In genomic region chr3:190424478-190425439, GRCh38 we compare ENCODE assay signal across 9 cellular contexts. TPM values are rescaled to one million over a fixed set of nuclear protein-coding genes. Genes with fewer than 3 reads are reported as not detected.
A peak's percentile ranks its signal among the peaks of the same experiment; 100 is the strongest.
DNase-seq lines count a peak whose midpoint lies in the region; ATAC-seq and TF ChIP-seq lines count a peak whose summit lies in the region.
"Had no signal": no experiment of that assay in that cellular context is flagged by ENCODE, and none has a peak within 500 bp of the region (broad histone marks: within the 10 kb centered on the region; RNA-seq: fewer than 3 reads in every experiment).

No MANE protein-coding gene starts in this region.

- H3K36me3 Mint-ChIP-seq in activated naive CD8-positive, alpha-beta T cell treated with anti-CD3 and anti-CD28 coated beads, Interleukin-2, amount 10 ng/mL, durations not matched to agents 7 days and 5 days = no peaks in the 10 kb centered on the region

- H3K9me3 ChIP-seq in GM23248 (ENCODE audit: low read depth) = no peaks in the 10 kb centered on the region
- H3K9me3 ChIP-seq in cardiac muscle cell (ENCODE audit: low read depth) = no peaks in the 10 kb centered on the region

- H4K20me1 ChIP-seq in GM23248 (ENCODE audit: insufficient read depth) = no peaks in the 10 kb centered on the region

- H3K4me1 Mint-ChIP-seq in activated naive CD8-positive, alpha-beta T cell treated with anti-CD3 and anti-CD28 coated beads, Interleukin-2, amount 10 ng/mL, durations not matched to agents 7 days and 5 days = peaks cover 4% of the 10 kb centered on the region

- no peak overlapping the region for H3K4me2 ChIP-seq in GM23248 (ENCODE audit: unreplicated experiment)

- H3K27ac Mint-ChIP-seq in activated naive CD8-positive, alpha-beta T cell treated with anti-CD3 and anti-CD28 coated beads, Interleukin-2, amount 10 ng/mL, durations not matched to agents 7 days and 5 days = no peak overlapping the region

- in situ Hi-C loops in GM23248 (cut with MboI) = loop anchor here (10.0 to 25.0 kb wide), 2 partner anchors 200 to 462 kb away; no protein-coding TSS in a partner anchor
- in situ Hi-C loops in KBM-7 (cut with MboI; ENCODE audit: low pct_unique_long_range_greater_than_20kb, low sequenced_read_pairs) = no loop called here

- POLR2A ChIA-PET in activated naive CD8-positive, alpha-beta T cell treated with anti-CD3 and anti-CD28 coated beads, Interleukin-2, amount 10 ng/mL, durations not matched to agents 7 days and 5 days (lab: Charles Lee) = no interaction called here

- H3F3A ChIP-seq in GM23248 (ENCODE audit: insufficient read depth) = 0 out of 2 replicates have a peak, but pooled peaks cover 12% of the 10 kb centered on the region

- no peaks in the 10 kb centered on the region for H3K9me2 ChIP-seq in GM23248 (ENCODE audit: insufficient read depth)

- no peaks in the 10 kb centered on the region for H3K79me2 ChIP-seq in GM23248 (ENCODE audit: insufficient read depth)

- no peaks in the 10 kb centered on the region for H3K9me3 Mint-ChIP-seq in activated naive CD8-positive, alpha-beta T cell treated with anti-CD3 and anti-CD28 coated beads, Interleukin-2, amount 10 ng/mL, durations not matched to agents 7 days and 5 days

- H3K27me3 ChIP-seq in GM06990 (replicated peaks; ENCODE audit: control insufficient read depth, insufficient read depth, low read length) = no peaks in the 10 kb centered on the region
- H3K27me3 ChIP-seq in GM23248 (replicated peaks; ENCODE audit: insufficient read depth) = no peaks in the 10 kb centered on the region
- no peaks in the 10 kb centered on the region for H3K27me3 ChIP-seq in cardiac muscle cell

- intact Hi-C loops in sciatic nerve (cut with DNase I) = no loop called here

- peak; percentile 72 for DNase-seq in GM06990 (ENCODE audit: extremely low read depth, insufficient read length)
- peak; percentile 77 for DNase-seq in GM23248
- peak; percentile 68 for DNase-seq in KBM-7
- peak; percentile 84 for DNase-seq in RKO (ENCODE audit: low spot score)
- DNase-seq in activated naive CD8-positive, alpha-beta T cell treated with anti-CD3 and anti-CD28 coated beads, Interleukin-2, amount 10 ng/mL, durations not matched to agents 7 days and 5 days = no peak
- DNase-seq in cardiac muscle cell (ENCODE audit: low read depth in 1 of 2, low spot score in 1 of 2) = peak; percentile 64 to 81
- peak; percentile 68 for DNase-seq in sciatic nerve (ENCODE audit: low spot score)
- no peak for DNase-seq in GDM1 (lab: John Stamatoyannopoulos, UW)

- peaks cover 6% of the 10 kb centered on the region for H3K4me1 ChIP-seq in GM23248 (ENCODE audit: insufficient read depth)
- no peaks in the 10 kb centered on the region for H3K4me1 ChIP-seq in cardiac muscle cell (ENCODE audit: low read depth)

- peak; percentile 45 for ATAC-seq in activated naive CD8-positive, alpha-beta T cell treated with anti-CD3 and anti-CD28 coated beads, Interleukin-2, amount 10 ng/mL, durations not matched to agents 7 days and 5 days (ENCODE audit: low read depth)
- peak; percentile 71 for ATAC-seq in sciatic nerve

- H3K4me3 ChIP-seq in GM06990 (replicated peaks; ENCODE audit: low read depth, low read length) = peak overlapping the region; percentile 17; the same call in 1 of the 2 replicates
- H3K4me3 ChIP-seq in GM23248 = no peak overlapping the region
- H3K4me3 ChIP-seq in cardiac muscle cell = no peak overlapping the region

- no peak overlapping the region for H3K4me3 Mint-ChIP-seq in activated naive CD8-positive, alpha-beta T cell treated with anti-CD3 and anti-CD28 coated beads, Interleukin-2, amount 10 ng/mL, durations not matched to agents 7 days and 5 days

- TF ChIP-seq CTCF in GM06990 (IDR thresholded peaks at IDR 0.05; ENCODE audit: insufficient read depth, low read length, poor library complexity, severe bottlenecking) (peak; percentile 60), cardiac muscle cell (IDR thresholded peaks at IDR 0.05; ENCODE audit: low read depth, low read length) (peak; percentile 67)

- peaks cover 6% of the 10 kb centered on the region for H3K27me3 Mint-ChIP-seq in activated naive CD8-positive, alpha-beta T cell treated with anti-CD3 and anti-CD28 coated beads, Interleukin-2, amount 10 ng/mL, durations not matched to agents 7 days and 5 days

- no peak overlapping the region for H3K9ac ChIP-seq in GM23248

- H2AFZ ChIP-seq in GM23248 = peak overlapping the region; percentile 50

- WGBS in GM23248 (ENCODE audit: low coverage in 1 of 2, low lambda C conversion rate in 2 of 2, missing lambda C conversion rate in 2 of 2), 2 experiments = 37 to 40% methylated on average over 16 of the region's 16 CpGs

- H3K36me3 ChIP-seq in GM06990 (ENCODE audit: control insufficient read depth, insufficient read depth, low read length) (no peaks in the 10 kb centered on the region), GM23248 (ENCODE audit: low read depth) (no peaks in the 10 kb centered on the region), cardiac muscle cell (no peaks in the 10 kb centered on the region)

- H3K27ac ChIP-seq in GM23248 (no peak overlapping the region), cardiac muscle cell (no peak overlapping the region)

RNA-seq across cellular contexts. Expression of gene TMEM207, which starts 24.9 kb away (rescaled TPM):
- not detected in 2 replicates for total RNA-seq in GM23248 (2014; rRNA removed; shearing (Covaris generic))
- polyA plus RNA-seq in GM23248 (2016; fragmentation: Nextera tagmentation; extraction: Ambion mirVana) (not detected in 2 replicates), cardiac muscle cell (not detected in 2 replicates)
- not detected for total RNA-seq in activated naive CD8-positive, alpha-beta T cell treated with anti-CD3 and anti-CD28 coated beads, Interleukin-2, amount 10 ng/mL, durations not matched to agents 7 days and 5 days
- total RNA-seq in cardiac muscle cell (not detected in 2 replicates), sciatic nerve (not detected)
- total RNA-seq: mononuclear cell had no signal

RNA-seq across cellular contexts. Expression of gene CLDN16, which starts 36.8 kb away (rescaled TPM):
- total RNA-seq in GM23248 (2014; rRNA removed; shearing (Covaris generic)) = 0.11 TPM in 1 of 2 replicates, not detected in the other
- not detected in 2 replicates for polyA plus RNA-seq in GM23248 (2016; fragmentation: Nextera tagmentation; extraction: Ambion mirVana)
- total RNA-seq in activated naive CD8-positive, alpha-beta T cell treated with anti-CD3 and anti-CD28 coated beads, Interleukin-2, amount 10 ng/mL, durations not matched to agents 7 days and 5 days = not detected
- 0.18 TPM in 1 of 2 replicates, not detected in the other for total RNA-seq in cardiac muscle cell
- not detected in 2 replicates for polyA plus RNA-seq in cardiac muscle cell
- total RNA-seq in sciatic nerve = 0.53 TPM

Comparison
In these comparisons a context has a peak if more than half of its experiments do, and no peak if none do; other contexts are left out.
1. DNase-seq: peak in GM06990 (single experiment), GM23248 (single experiment), KBM-7 (single experiment), RKO (single experiment), cardiac muscle cell (2 of 2) and sciatic nerve (single experiment); none in activated naive CD8-positive, alpha-beta T cell treated with anti-CD3 and anti-CD28 coated beads, Interleukin-2, amount 10 ng/mL, durations not matched to agents 7 days and 5 days (single experiment) and GDM1 (single experiment).